In the genomic region with DNA sequence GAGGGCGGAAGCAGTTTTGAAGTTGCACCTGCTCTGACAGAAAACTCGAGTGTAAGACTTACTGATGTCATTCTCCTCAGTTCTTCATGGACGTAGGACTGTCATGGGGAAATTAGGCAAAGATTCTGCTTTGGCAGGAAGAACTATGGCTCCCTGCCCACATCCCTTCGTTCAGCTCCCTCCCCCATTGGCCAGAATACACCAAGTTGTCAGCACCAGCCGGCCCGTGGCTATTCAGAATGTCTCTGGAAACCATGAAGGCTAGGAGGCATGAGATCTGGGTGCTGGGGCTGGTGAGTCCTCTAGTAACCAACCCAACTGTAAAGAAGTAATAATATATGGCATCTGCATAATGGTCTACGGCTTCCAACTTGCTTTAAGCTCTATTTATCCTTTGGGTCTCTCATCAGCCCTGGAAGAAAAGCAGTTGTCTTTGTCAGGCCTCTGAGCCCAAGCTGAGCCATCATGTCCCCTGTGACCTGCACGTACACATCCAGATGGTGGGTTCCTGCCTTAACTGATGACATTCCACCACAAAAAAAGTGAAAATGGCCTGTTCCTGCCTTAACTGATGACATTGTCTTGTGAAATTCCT, we compare ENCODE assay signal across 35 cellular contexts.
A peak's percentile ranks its signal among the peaks of the same experiment; 100 is the strongest.
DNase-seq lines count a peak whose midpoint lies in the region; ATAC-seq, FAIRE-seq and TF ChIP-seq lines count a peak whose summit lies in the region.
"Had no signal": no experiment of that assay in that cellular context is flagged by ENCODE, and none has a peak within 500 bp of the region (broad histone marks: within the 10 kb centered on the region; RNA-seq: fewer than 3 reads in every experiment).

No MANE protein-coding gene starts in this region.

- no peak overlapping the region for H3K27ac Mint-ChIP-seq in Calu3 (ENCODE audit: unreplicated experiment)
- H3K27ac Mint-ChIP-seq: activated naive CD4-positive, alpha-beta T cell treated with anti-CD3 and anti-CD28 coated beads, Interleukin-2, amount 10 ng/mL, durations not matched to agents 7 days and 5 days; activated T-helper 17 cell treated with anti-CD3 and anti-CD28 coated beads, Interleukin-2, amount 50 U/mL, for 72 hours; brain; mesothelial cell of epicardium had no signal

- H3K36me3 ChIP-seq in HCT116 (ENCODE audit: control insufficient read depth in 1 of 2, insufficient read depth in 2 of 2, low read length in 2 of 2) (no peaks in the 10 kb centered on the region), K562 (ENCODE audit: control insufficient read depth, insufficient read depth, low read length) (no peaks in the 10 kb centered on the region), heart right ventricle (no peaks in the 10 kb centered on the region), neutrophil (no peaks in the 10 kb centered on the region), ascending aorta (no peaks in the 10 kb centered on the region), BE2C (no peaks in the 10 kb centered on the region)
- H3K36me3 ChIP-seq: adrenal gland; BLaER1 treated with 17β-estradiol and CSF1 and Interleukin-3, amounts not matched to agents 10 nM and 100 nM; prostate gland; tibial artery; WERI-Rb-1 had no signal

- H3K4me2 ChIP-seq in HCT116 (ENCODE audit: low read length) = peak overlapping the region; percentile 85
- H3K4me2 ChIP-seq in K562 (ENCODE audit: insufficient read depth, low read length) = peak overlapping the region; percentile 81
- H3K4me2 ChIP-seq: BLaER1 treated with 17β-estradiol and CSF1 and Interleukin-3, amounts not matched to agents 10 nM and 100 nM had no signal

- RAD21 ChIA-PET in HCT116 (lab: Charles Lee; ENCODE audit: low non-redundant PET in 1 of 2, low total read pairs in 2 of 2, uncharacterized antibody in 2 of 2, unreplicated experiment in 2 of 2) = no interaction called here

- H4K20me1 ChIP-seq in HCT116 (ENCODE audit: insufficient read depth) (no peaks in the 10 kb centered on the region), K562 (replicated peaks; ENCODE audit: control insufficient read depth, insufficient read depth, low read length) (no peaks in the 10 kb centered on the region)
- H4K20me1 ChIP-seq: BLaER1 treated with 17β-estradiol and CSF1 and Interleukin-3, amounts not matched to agents 10 nM and 100 nM had no signal

- H3K4me3 ChIP-seq in HCT116 (replicated peaks in 1 of 2; ENCODE audit: low read depth in 1 of 2, low read length in 2 of 2) (peak overlapping the region in 1 of 2 experiments; percentile 90; a peak in 1 of 4 replicates), K562 (0 out of 2 replicates have a peak overlapping the region, but pooled peaks have one; percentile 39), heart right ventricle (no peak overlapping the region), neutrophil (ENCODE audit: low read depth in 1 of 2, low read length in 1 of 2) (no peak overlapping the region), ascending aorta (no peak overlapping the region), BE2C (ENCODE audit: low read depth, low read length) (no peak overlapping the region)
- H3K4me3 ChIP-seq: adrenal gland; BLaER1 treated with 17β-estradiol and CSF1 and Interleukin-3, amounts not matched to agents 10 nM and 100 nM; prostate gland; tibial artery had no signal

- intact Hi-C loops in HCT116 (cut with micrococcal nuclease) = no loop called here
- intact Hi-C loops in K562 (cut with micrococcal nuclease) = no loop called here
- intact Hi-C loops in heart right ventricle (cut with DNase I) = no loop called here
- intact Hi-C loops in ascending aorta (cut with DNase I) = no loop called here
- intact Hi-C loops in Calu3 (cut with micrococcal nuclease; ENCODE audit: unreplicated experiment) = no loop called here

- no peaks in the 10 kb centered on the region for H3K27me3 ChIP-seq in HCT116 (ENCODE audit: insufficient read depth, low read length)
- H3K27me3 ChIP-seq in K562 (ENCODE audit: control insufficient read depth in 2 of 2, insufficient read depth in 2 of 2, low read length in 2 of 2) = no peaks in the 10 kb centered on the region
- no peaks in the 10 kb centered on the region for H3K27me3 ChIP-seq in heart right ventricle
- no peaks in the 10 kb centered on the region for H3K27me3 ChIP-seq in neutrophil
- H3K27me3 ChIP-seq in ascending aorta = no peaks in the 10 kb centered on the region
- no peaks in the 10 kb centered on the region for H3K27me3 ChIP-seq in BE2C
- H3K27me3 ChIP-seq: adrenal gland; BLaER1 treated with 17β-estradiol and CSF1 and Interleukin-3, amounts not matched to agents 10 nM and 100 nM; tibial artery had no signal

- ATAC-seq in HCT116 = no peak
- ATAC-seq in K562 = no peak
- peak; percentile 59 to 90 (median 80) for ATAC-seq in heart right ventricle
- ATAC-seq: activated T-helper 17 cell treated with anti-CD3 and anti-CD28 coated beads, Interleukin-2, amount 50 U/mL, for 72 hours; left lobe of liver; naive thymus-derived CD4-positive, alpha-beta T cell; Panc1 had no signal

- DNase-seq in HCT116 (ENCODE audit: low read depth, low spot score) = no peak
- no peak for DNase-seq in K562 (ENCODE audit: extremely low read depth in 1 of 4, low spot score in 3 of 4)
- peak; percentile 31 to 58 for DNase-seq in heart right ventricle
- DNase-seq in ascending aorta (ENCODE audit: low spot score in 2 of 2) = no peak
- no peak for DNase-seq in BE2C
- DNase-seq in Calu3 = no peak
- DNase-seq: ACHN; activated CD4-positive, alpha-beta T cell treated with anti-CD3 and anti-CD28 coated beads for 48 hours; activated naive CD4-positive, alpha-beta T cell treated with anti-CD3 and anti-CD28 coated beads, Interleukin-2, amount 10 ng/mL, durations not matched to agents 7 days and 5 days; adrenal gland; cerebellar nuclear complex; COR-L47; GDM1; Karpas-422; naive thymus-derived CD4-positive, alpha-beta T cell; NCI-H1417; NCI-H2029 treated with DMSO at 0.1 percent for 48 hours; NCI-H2227 treated with DMSO at 0.1 percent for 48 hours; NCI-H69; SIG-M5; stimulated activated CD4-positive, alpha-beta T cell treated with anti-CD3 and anti-CD28 coated beads, Interleukin-15, amount 100 ng/mL, for 24 hours; stimulated activated CD4-positive, alpha-beta T cell treated with anti-CD3 and anti-CD28 coated beads, Interleukin-4, amount 100 ng/mL, for 4 hours; SW 1271; T-helper 9 cell; tibial artery; WERI-Rb-1 had no signal

- no peak for TF ChIP-seq CTCF in HCT116 (IDR thresholded peaks at IDR 0.05 in 2 of 3, conservative IDR thresholded peaks at IDR 0.05 in 1 of 3; ENCODE audit: borderline replicate concordance in 1 of 3, insufficient read depth in 1 of 3, low read depth in 2 of 3, low read length in 2 of 3)
- TF ChIP-seq CTCF in K562 (IDR thresholded peaks at IDR 0.05 in 2 of 3, conservative IDR thresholded peaks at IDR 0.05 in 1 of 3; ENCODE audit: insufficient read depth in 2 of 3, low read depth in 1 of 3, low read length in 3 of 3) = no peak
- TF ChIP-seq CTCF in heart right ventricle (IDR thresholded peaks at IDR 0.05) = no peak
- no peak for TF ChIP-seq CTCF in neutrophil (IDR thresholded peaks at IDR 0.05)
- no peak for TF ChIP-seq CTCF in ascending aorta (IDR thresholded peaks at IDR 0.05)
- TF ChIP-seq CTCF in BE2C (IDR thresholded peaks at IDR 0.05; ENCODE audit: low read depth, low read length) = no peak
- no peak for TF ChIP-seq CTCF in Calu3 (IDR thresholded peaks at IDR 0.05; ENCODE audit: unreplicated experiment)

- H3K4me3 Mint-ChIP-seq in Calu3 (ENCODE audit: low read depth, unreplicated experiment) = no peak overlapping the region
- H3K4me3 Mint-ChIP-seq: activated naive CD4-positive, alpha-beta T cell treated with anti-CD3 and anti-CD28 coated beads, Interleukin-2, amount 10 ng/mL, durations not matched to agents 7 days and 5 days; activated T-helper 17 cell treated with anti-CD3 and anti-CD28 coated beads, Interleukin-2, amount 50 U/mL, for 72 hours; brain; mesothelial cell of epicardium; naive thymus-derived CD4-positive, alpha-beta T cell had no signal

- H2AFZ ChIP-seq in HCT116 (ENCODE audit: low read depth, low read length, poor library complexity, severe bottlenecking) (no peak overlapping the region), K562 (ENCODE audit: low read depth, low read length) (peak overlapping the region; percentile 56)

- TF ChIP-seq RAD21 in HCT116 (IDR thresholded peaks at IDR 0.05; ENCODE audit: low read depth) (no peak), K562 (CRISPR knock-in tag; conservative IDR thresholded peaks at IDR 0.05 in 1 of 2, IDR thresholded peaks at IDR 0.05 in 1 of 2) (no peak)

- POLR2A ChIA-PET in HCT116 (lab: Charles Lee) = no interaction called here
- POLR2A ChIA-PET in K562 (lab: Yijun Ruan, JAX) = interaction anchor here (0.7 kb wide), 1 partner anchor 1805 kb away, joined by 3 read pairs; no protein-coding TSS in a partner anchor

- H3K79me2 ChIP-seq in HCT116 (ENCODE audit: insufficient read depth, low read length) = no peaks in the 10 kb centered on the region
- peaks cover 4% of the 10 kb centered on the region; the same call in 2 of the 3 replicates for H3K79me2 ChIP-seq in K562 (ENCODE audit: control insufficient read depth, insufficient read depth, low read length)

- TF ChIP-seq EP300 in K562 (IDR thresholded peaks at IDR 0.05; ENCODE audit: low read length) = no peak

- H3K9ac ChIP-seq in HCT116 (ENCODE audit: low read length) (no peak overlapping the region), K562 (ENCODE audit: insufficient read depth in 1 of 2, low read depth in 2 of 2, low read length in 2 of 2) (no peak overlapping the region)
- H3K9ac ChIP-seq: BLaER1 treated with 17β-estradiol and CSF1 and Interleukin-3, amounts not matched to agents 10 nM and 100 nM had no signal

- no peaks in the 10 kb centered on the region for H3K36me3 Mint-ChIP-seq in Calu3 (ENCODE audit: insufficient read depth, unreplicated experiment)
- H3K36me3 Mint-ChIP-seq: activated naive CD4-positive, alpha-beta T cell treated with anti-CD3 and anti-CD28 coated beads, Interleukin-2, amount 10 ng/mL, durations not matched to agents 7 days and 5 days; brain; mesothelial cell of epicardium; naive thymus-derived CD4-positive, alpha-beta T cell had no signal

- CTCF ChIA-PET in HCT116 (lab: Charles Lee) (no interaction called here), K562 (lab: Yijun Ruan, JAX; ENCODE audit: low intra/inter-chr PET ratio) (no interaction called here), Calu3 (lab: Charles Lee) (no interaction called here)

- 42% methylated on average over 6 of the region's 8 CpGs for WGBS in K562 (ENCODE audit: insufficient coverage, low coverage, missing lambda C conversion rate)
- WGBS in heart right ventricle, 2 donors = 45 to 51% methylated on average over 8 of the region's 8 CpGs

- no peaks in the 10 kb centered on the region for H3K9me2 ChIP-seq in HCT116 (ENCODE audit: insufficient read depth)

- H3K9me1 ChIP-seq in K562 (ENCODE audit: control insufficient read depth, insufficient read depth, low read length) = no peaks in the 10 kb centered on the region

- no TSS peak for BruUV-seq in HCT116 (replicated peaks; lab: Mats Ljungman, UMichigan)
- no TSS peak for BruUV-seq in K562 (replicated peaks; lab: Mats Ljungman, UMichigan)
- no TSS peak for BruUV-seq in Calu3 (replicated peaks; lab: Mats Ljungman, UMichigan)

- in situ Hi-C loops in K562 (cut with MboI) = no loop called here

- no peak for FAIRE-seq in K562 (lab: Jason Lieb, UNC)
- FAIRE-seq: endometrium had no signal

- H3K27me3 Mint-ChIP-seq in Calu3 (ENCODE audit: unreplicated experiment) = no peaks in the 10 kb centered on the region
- H3K27me3 Mint-ChIP-seq: activated naive CD4-positive, alpha-beta T cell treated with anti-CD3 and anti-CD28 coated beads, Interleukin-2, amount 10 ng/mL, durations not matched to agents 7 days and 5 days; naive thymus-derived CD4-positive, alpha-beta T cell had no signal

- H3K9me3 ChIP-seq in HCT116 (ENCODE audit: control insufficient read depth in 1 of 2, insufficient read depth in 1 of 2, low read depth in 1 of 2, low read length in 2 of 2) = no peaks in the 10 kb centered on the region
- no peaks in the 10 kb centered on the region for H3K9me3 ChIP-seq in K562 (replicated peaks; ENCODE audit: control insufficient read depth, insufficient read depth, low read depth, low read length)
- no peaks in the 10 kb centered on the region for H3K9me3 ChIP-seq in heart right ventricle
- H3K9me3 ChIP-seq in neutrophil = no peaks in the 10 kb centered on the region
- H3K9me3 ChIP-seq in ascending aorta = no peaks in the 10 kb centered on the region
- H3K9me3 ChIP-seq in BE2C = no peaks in the 10 kb centered on the region
- H3K9me3 ChIP-seq: adrenal gland; BLaER1 treated with 17β-estradiol and CSF1 and Interleukin-3, amounts not matched to agents 10 nM and 100 nM; prostate gland; tibial artery had no signal

- H3K9me3 Mint-ChIP-seq in Calu3 (ENCODE audit: low read depth, unreplicated experiment) = no peaks in the 10 kb centered on the region
- H3K9me3 Mint-ChIP-seq: activated naive CD4-positive, alpha-beta T cell treated with anti-CD3 and anti-CD28 coated beads, Interleukin-2, amount 10 ng/mL, durations not matched to agents 7 days and 5 days; activated T-helper 17 cell treated with anti-CD3 and anti-CD28 coated beads, Interleukin-2, amount 50 U/mL, for 72 hours; brain; mesothelial cell of epicardium; naive thymus-derived CD4-positive, alpha-beta T cell had no signal

- peaks cover 0 to 16% of the 10 kb centered on the region in 2 experiments; a peak in 3 of 4 replicates for H3K4me1 ChIP-seq in HCT116 (ENCODE audit: control insufficient read depth in 1 of 2, insufficient read depth in 2 of 2, low read length in 2 of 2)
- H3K4me1 ChIP-seq in K562 (replicated peaks in 1 of 2; ENCODE audit: control insufficient read depth in 2 of 2, insufficient read depth in 2 of 2, low read length in 2 of 2) = peaks cover 0 to 24% of the 10 kb centered on the region in 2 experiments; a peak in 4 of 5 replicates
- peaks cover 0 to 28% (median 20%) of the 10 kb centered on the region in 9 donors for H3K4me1 ChIP-seq in heart right ventricle
- H3K4me1 ChIP-seq in neutrophil (ENCODE audit: control insufficient read depth in 1 of 2, insufficient read depth in 1 of 2, low read depth in 1 of 2, low read length in 1 of 2) = peaks cover 32 to 44% of the 10 kb centered on the region in 2 experiments
- H3K4me1 ChIP-seq in ascending aorta = peaks cover 0 to 5% of the 10 kb centered on the region in 2 donors
- H3K4me1 ChIP-seq in BE2C = no peaks in the 10 kb centered on the region

- peaks cover 27% of the 10 kb centered on the region for H3K4me1 Mint-ChIP-seq in Calu3 (ENCODE audit: low read depth, unreplicated experiment)
- H3K4me1 Mint-ChIP-seq: brain had no signal

- TF ChIP-seq POLR2A in HCT116 (IDR thresholded peaks at IDR 0.05; ENCODE audit: borderline replicate concordance, extremely low read depth, insufficient read depth, insufficient read length) = no peak
- TF ChIP-seq POLR2A in K562 (conservative IDR thresholded peaks at IDR 0.05) = no peak

- H3K27ac ChIP-seq in HCT116 (ENCODE audit: low read depth, low read length) = no peak overlapping the region
- H3K27ac ChIP-seq in K562 (ENCODE audit: extremely low read depth, low read depth, low read length) = no peak overlapping the region
- peak overlapping the region in 2 of 10 donors; percentile 12 to 28 for H3K27ac ChIP-seq in heart right ventricle
- H3K27ac ChIP-seq in neutrophil = peak overlapping the region; percentile 58
- no peak overlapping the region for H3K27ac ChIP-seq in ascending aorta
- H3K27ac ChIP-seq: adrenal gland; BLaER1 treated with 17β-estradiol and CSF1 and Interleukin-3, amounts not matched to agents 10 nM and 100 nM; prostate gland; tibial artery; WERI-Rb-1 had no signal

Comparison
In these comparisons a context has a peak if more than half of its experiments do, and no peak if none do; other contexts are left out.
1. ATAC-seq: peak in heart right ventricle (8 of 8); none in HCT116 (single experiment) and K562 (single experiment).
2. DNase-seq: peak in heart right ventricle (2 of 2); none in HCT116 (single experiment), K562 (0 of 4), ascending aorta (0 of 2), BE2C (single experiment) and Calu3 (single experiment).